ENCODE assay signal across 8 cellular contexts in the genomic region with DNA sequence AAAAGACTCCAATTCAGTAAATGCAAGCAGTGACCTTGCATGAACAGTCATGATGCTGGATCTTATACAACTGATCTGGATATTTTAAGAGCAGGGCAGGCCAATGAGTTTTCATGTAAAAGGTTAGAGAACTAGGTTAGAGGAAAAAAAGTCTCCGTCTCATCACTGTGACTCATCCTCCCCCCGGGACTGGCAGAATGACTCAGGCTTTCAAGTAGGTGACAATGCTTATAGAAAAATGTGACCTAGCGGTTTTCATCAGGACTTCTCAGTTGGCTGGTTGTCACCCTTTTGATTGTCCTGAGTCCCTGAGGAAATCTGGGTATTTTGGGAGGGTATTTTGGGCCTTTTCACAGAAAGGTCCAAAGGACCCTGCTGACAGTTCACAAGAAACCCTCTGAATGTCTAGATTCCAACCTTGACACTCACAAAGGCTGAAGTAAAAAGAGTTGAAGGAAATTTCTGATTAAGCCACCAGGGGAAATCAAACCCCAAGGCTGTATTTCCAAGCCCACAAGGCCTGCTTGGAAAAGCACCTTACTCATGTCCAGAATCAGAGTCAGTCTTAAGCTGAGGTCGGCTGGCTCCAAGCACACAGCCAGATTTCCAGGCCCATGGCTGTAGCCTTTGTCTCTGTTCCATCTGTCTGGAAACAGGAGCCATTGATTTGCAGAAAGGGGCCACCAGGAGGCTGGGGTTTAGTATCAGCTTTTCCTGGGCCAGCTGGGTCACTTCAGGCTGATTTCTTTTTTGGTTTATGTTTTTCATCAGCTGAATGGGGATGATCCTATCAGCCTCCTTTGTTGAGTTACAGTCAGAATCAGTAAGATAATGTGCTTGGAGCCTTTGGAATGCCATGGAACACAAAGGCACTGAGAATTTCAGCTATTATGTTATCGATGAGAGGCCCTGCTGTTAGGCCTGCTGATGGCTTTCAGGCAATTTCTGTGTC.
DNase-seq lines count a peak whose midpoint lies in the region; ATAC-seq, FAIRE-seq and TF ChIP-seq lines count a peak whose summit lies in the region.

No MANE protein-coding gene starts in this region.

- POLR2A ChIA-PET in A549 (lab: Yijun Ruan, JAX), result interaction anchor here (0.7 kb wide), 1 partner anchor 16 kb away, joined by 5 read pairs; no protein-coding TSS in a partner anchor

- H3K36me3 ChIP-seq in RWPE2 (ENCODE audit: low read depth), result no peaks in the 10 kb centered on the region

- no peak for TF ChIP-seq EP300 in A549 (IDR thresholded peaks at IDR 0.05)

- H3K27ac ChIP-seq in A549 (peak overlapping the region; percentile 87 to 88), RWPE2 (ENCODE audit: poor library complexity, severe bottlenecking) (no peak overlapping the region)

- peak in 1 of 2 experiments; percentile 17; a peak in 2 of 5 replicates for TF ChIP-seq RAD21 in A549 (conservative IDR thresholded peaks at IDR 0.05 in 1 of 2, IDR thresholded peaks at IDR 0.05 in 1 of 2)

- ATAC-seq in A549 (peak; percentile 85 to 88), GM18517 (IDR thresholded peaks at IDR 0.05; ENCODE audit: unreplicated experiment) (peak; percentile 93), HG03039 (IDR thresholded peaks at IDR 0.05; ENCODE audit: unreplicated experiment) (peak; percentile 93), RWPE2 (ENCODE audit: low read depth) (peak; percentile 62; the same call in 2 of the 3 replicates)

- 28% methylated on average over 5 of the region's 5 CpGs for WGBS in A549 (ENCODE audit: missing lambda C conversion rate)

- H3K9me3 ChIP-seq in A549, result no peaks in the 10 kb centered on the region; the same call in 1 of the 3 replicates
- H3K9me3 ChIP-seq in RWPE2 (ENCODE audit: severe bottlenecking), result no peaks in the 10 kb centered on the region

- peak overlapping the region; percentile 78 for H3K4me2 ChIP-seq in A549

- TF ChIP-seq CTCF in A549 (IDR thresholded peaks at IDR 0.05) (peak; percentile 8; the same call in 1 of the 3 replicates), RWPE2 (IDR thresholded peaks at IDR 0.05; ENCODE audit: poor library complexity, severe bottlenecking) (no peak), epithelial cell of proximal tubule (conservative IDR thresholded peaks at IDR 0.05; ENCODE audit: low read depth, low read length) (peak; percentile 32)

- peak; percentile 86 to 93 for DNase-seq in A549 (ENCODE audit: low read depth in 1 of 2, low spot score in 1 of 2)
- no peak for DNase-seq in RWPE2 (ENCODE audit: low spot score)
- DNase-seq in epithelial cell of proximal tubule (ENCODE audit: low read depth), result peak; percentile 67
- peak; percentile 13 for DNase-seq in pulmonary artery endothelial cell (ENCODE audit: low read depth, low spot score)
- no peak for DNase-seq in NCI-H226
- DNase-seq in NCI-H1436 (lab: John Stamatoyannopoulos, UW), result no peak

- H3K4me1 ChIP-seq in A549 (peaks cover 40% of the 10 kb centered on the region), RWPE2 (ENCODE audit: insufficient read depth, poor library complexity, severe bottlenecking) (no peaks in the 10 kb centered on the region)

- H3K4me3 ChIP-seq in A549 (no peak overlapping the region), RWPE2 (ENCODE audit: severe bottlenecking) (no peak overlapping the region), epithelial cell of proximal tubule (ENCODE audit: low read depth, low read length) (no peak overlapping the region)

- FAIRE-seq in A549 (lab: Jason Lieb, UNC), result peak; percentile 96

- no peak for TF ChIP-seq POLR2A in A549 (IDR thresholded peaks at IDR 0.05; ENCODE audit: low read length)

- no peaks in the 10 kb centered on the region for H3K27me3 ChIP-seq in RWPE2 (ENCODE audit: insufficient read depth, poor library complexity, severe bottlenecking)

- CTCF ChIA-PET in A549 (lab: Yijun Ruan, JAX), result interaction anchor here (1.0 to 1.4 kb wide), 5 partner anchors 12 to 60 kb away, joined by 3 to 6 read pairs (median 4); no protein-coding TSS in a partner anchor

TF ChIP-seq in A549, 52 proteins besides CTCF, POLR2A, EP300 and RAD21:
- TF ChIP-seq FOSL2 (IDR thresholded peaks at IDR 0.05), result peak; percentile 94
- peak; percentile 98 for TF ChIP-seq FOSL2 (CRISPR knock-in tag; IDR thresholded peaks at IDR 0.05)
- 0 out of 2 replicates have a peak, but pooled peaks have one; percentile 7 for TF ChIP-seq ZNF302 (CRISPR knock-in tag; IDR thresholded peaks at IDR 0.05)
- no peak for TF ChIP-seq TP53 (CRISPR knock-in tag; IDR thresholded peaks at IDR 0.05)
- TF ChIP-seq, protein P1, sequence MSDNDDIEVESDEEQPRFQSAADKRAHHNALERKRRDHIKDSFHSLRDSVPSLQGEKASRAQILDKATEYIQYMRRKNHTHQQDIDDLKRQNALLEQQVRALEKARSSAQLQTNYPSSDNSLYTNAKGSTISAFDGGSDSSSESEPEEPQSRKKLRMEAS (IDR thresholded peaks at IDR 0.05), result peak; percentile 53; the same call in 1 of the 2 replicates
- peak; percentile 49; the same call in 1 of the 2 replicates for TF ChIP-seq GATA3 (IDR thresholded peaks at IDR 0.05; ENCODE audit: borderline replicate concordance)
- TF ChIP-seq HOXB5 (CRISPR knock-in tag; IDR thresholded peaks at IDR 0.05), result no peak
- peak; percentile 91 for TF ChIP-seq MAFK (IDR thresholded peaks at IDR 0.05; ENCODE audit: partially characterized antibody)
- peak; percentile 31 to 63; a peak in 1 of 5 replicates for TF ChIP-seq JUN (IDR thresholded peaks at IDR 0.05)
- TF ChIP-seq HDAC2 (IDR thresholded peaks at IDR 0.05), result no peak
- TF ChIP-seq JUNB (IDR thresholded peaks at IDR 0.05), result peak; percentile 90
- peak; percentile 66 for TF ChIP-seq NFE2L2 (conservative IDR thresholded peaks at IDR 0.05; ENCODE audit: low read length)
TF ChIP-seq in A549: peak in this region for 8.

Comparison
In these comparisons a context has a peak if more than half of its experiments do, and no peak if none do; other contexts are left out.
1. DNase-seq: peak in A549 (2 of 2), epithelial cell of proximal tubule (single experiment) and pulmonary artery endothelial cell (single experiment); none in RWPE2 (single experiment), NCI-H226 (single experiment) and NCI-H1436 (single experiment).
2. Peak in every context shown above with its lines, with median percentiles within 50 percentile points of each other: ATAC-seq.